Comparison of ENCODE assay signal across 9 cellular contexts in the genomic region with DNA sequence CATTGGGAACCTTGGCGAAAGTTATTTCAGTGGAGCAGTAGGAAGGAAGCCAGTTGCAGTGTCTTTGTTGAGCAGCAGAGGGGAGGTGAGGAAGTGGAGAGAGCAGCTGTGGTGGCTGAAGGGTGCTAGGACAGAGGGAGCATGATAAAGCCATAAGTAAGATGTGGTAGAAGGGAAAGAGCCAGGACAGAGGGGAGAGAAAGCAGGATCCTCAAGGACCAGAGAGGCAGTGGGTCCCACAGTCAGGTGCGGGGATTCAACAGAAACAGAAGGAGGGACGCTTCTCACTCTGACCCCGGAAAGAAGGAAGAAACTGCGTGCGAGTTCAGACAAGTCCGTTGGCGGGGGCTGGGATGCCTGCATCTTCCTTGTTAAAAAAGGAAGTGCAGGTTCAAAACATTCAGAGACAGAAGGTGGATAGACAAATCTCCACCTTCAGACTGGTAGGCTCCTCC. TPM values are rescaled to one million over a fixed set of nuclear protein-coding genes. Genes with fewer than 3 reads are reported as not detected.
DNase-seq lines count a peak whose midpoint lies in the region; ATAC-seq and TF ChIP-seq lines count a peak whose summit lies in the region.
"Had no signal": no experiment of that assay in that cellular context is flagged by ENCODE, and none has a peak within 500 bp of the region (broad histone marks: within the 10 kb centered on the region; RNA-seq: fewer than 3 reads in every experiment).

CXCR2 (plus strand) TSS at position 403 of the 455 bp plus-strand sequence. CDS start 8,774 bp downstream, outside the sequence.

- H3K36me3 ChIP-seq in esophagus squamous epithelium = no peaks in the 10 kb centered on the region
- H3K36me3 ChIP-seq in osteoblast (ENCODE audit: insufficient read depth, low read length) = no peaks in the 10 kb centered on the region
- no peaks in the 10 kb centered on the region for H3K36me3 ChIP-seq in CD8-positive, alpha-beta memory T cell (ENCODE audit: insufficient read depth, low read length)

- no peak within 1 kb of the TSS for H3K4me2 ChIP-seq in osteoblast (ENCODE audit: insufficient read depth, low read length)

- TF ChIP-seq CTCF in esophagus squamous epithelium (IDR thresholded peaks at IDR 0.05) (no peak), osteoblast (IDR thresholded peaks at IDR 0.05; ENCODE audit: extremely low read depth, low read depth, low read length) (no peak)

- peaks cover 0 to 16% (median 0%) of the 10 kb centered on the region in 3 donors for H3K9me3 ChIP-seq in esophagus squamous epithelium
- H3K9me3 ChIP-seq in osteoblast (ENCODE audit: low read depth, low read length) = no peaks in the 10 kb centered on the region
- no peaks in the 10 kb centered on the region for H3K9me3 ChIP-seq in CD8-positive, alpha-beta memory T cell (ENCODE audit: low read length)

- intact Hi-C loops in activated CD4-positive, alpha-beta T cell treated with anti-CD3 and anti-CD28 coated beads, Interleukin-2, amount 10 ng/mL, durations not matched to agents 24 days and 14 days (cut with micrococcal nuclease) = no loop called here
- intact Hi-C loops in activated CD4-positive, alpha-beta T cell treated with anti-CD3 and anti-CD28 coated beads for 36 hours (cut with DNase I, micrococcal nuclease) = no loop called here
- intact Hi-C loops in esophagus squamous epithelium (cut with DNase I) = no loop called here

- H3K4me3 ChIP-seq in esophagus squamous epithelium = no peak within 1 kb of the TSS
- no peak within 1 kb of the TSS for H3K4me3 ChIP-seq in osteoblast (ENCODE audit: insufficient read depth, low read length)
- H3K4me3 ChIP-seq in CD8-positive, alpha-beta memory T cell (ENCODE audit: low read length) = no peak within 1 kb of the TSS

- H3K4me1 ChIP-seq in esophagus squamous epithelium (peaks cover 7 to 60% (median 29%) of the 10 kb centered on the region in 3 donors), osteoblast (ENCODE audit: insufficient read depth, low read length) (no peaks in the 10 kb centered on the region)
- H3K4me1 ChIP-seq in CD8-positive, alpha-beta memory T cell (ENCODE audit: insufficient read depth, low read length) = no peaks in the 10 kb centered on the region

- H3K27ac Mint-ChIP-seq in activated CD4-positive, alpha-beta T cell treated with anti-CD3 and anti-CD28 coated beads, Interleukin-2, amount 10 ng/mL, durations not matched to agents 24 days and 14 days = peak within 1 kb of the TSS; percentile 43
- no peak within 1 kb of the TSS for H3K27ac Mint-ChIP-seq in activated CD4-positive, alpha-beta T cell treated with anti-CD3 and anti-CD28 coated beads for 36 hours
- peak within 1 kb of the TSS in 1 of 8 donors; percentile 25 for H3K27ac Mint-ChIP-seq in CD8-positive, alpha-beta memory T cell
- no peak within 1 kb of the TSS for H3K27ac Mint-ChIP-seq in activated CD4-positive, alpha-beta memory T cell treated with anti-CD3 and anti-CD28 coated beads, Interleukin-2, amount 10 ng/mL, durations not matched to agents 7 days and 5 days

- peaks cover 9% of the 10 kb centered on the region for H3K27me3 Mint-ChIP-seq in activated CD4-positive, alpha-beta T cell treated with anti-CD3 and anti-CD28 coated beads, Interleukin-2, amount 10 ng/mL, durations not matched to agents 24 days and 14 days
- H3K27me3 Mint-ChIP-seq in activated CD4-positive, alpha-beta T cell treated with anti-CD3 and anti-CD28 coated beads for 36 hours = peaks cover 6% of the 10 kb centered on the region
- H3K27me3 Mint-ChIP-seq in CD8-positive, alpha-beta memory T cell = peaks cover 29 to 57% of the 10 kb centered on the region in 2 donors
- H3K27me3 Mint-ChIP-seq in activated CD4-positive, alpha-beta memory T cell treated with anti-CD3 and anti-CD28 coated beads, Interleukin-2, amount 10 ng/mL, durations not matched to agents 7 days and 5 days = peaks cover 23% of the 10 kb centered on the region

- no peaks in the 10 kb centered on the region for H3K9me3 Mint-ChIP-seq in activated CD4-positive, alpha-beta T cell treated with anti-CD3 and anti-CD28 coated beads, Interleukin-2, amount 10 ng/mL, durations not matched to agents 24 days and 14 days
- H3K9me3 Mint-ChIP-seq in activated CD4-positive, alpha-beta T cell treated with anti-CD3 and anti-CD28 coated beads for 36 hours (ENCODE audit: low read depth) = peaks cover 15% of the 10 kb centered on the region
- peaks cover 15 to 25% (median 20%) of the 10 kb centered on the region in 5 donors for H3K9me3 Mint-ChIP-seq in CD8-positive, alpha-beta memory T cell
- no peaks in the 10 kb centered on the region for H3K9me3 Mint-ChIP-seq in activated CD4-positive, alpha-beta memory T cell treated with anti-CD3 and anti-CD28 coated beads, Interleukin-2, amount 10 ng/mL, durations not matched to agents 7 days and 5 days

- H3K27ac ChIP-seq in esophagus squamous epithelium = peak within 1 kb of the TSS in 3 of 4 donors; percentile 81 to 89 (median 88)
- no peak within 1 kb of the TSS for H3K27ac ChIP-seq in osteoblast (ENCODE audit: low read depth, low read length)
- no peak within 1 kb of the TSS for H3K27ac ChIP-seq in CD8-positive, alpha-beta memory T cell (ENCODE audit: low read depth, low read length)

- 7 to 43% methylated on average over 8 of the region's 8 CpGs for WGBS in esophagus squamous epithelium, 2 donors

- peak; percentile 60 for DNase-seq in activated CD4-positive, alpha-beta T cell treated with anti-CD3 and anti-CD28 coated beads, Interleukin-2, amount 10 ng/mL, durations not matched to agents 24 days and 14 days
- no peak for DNase-seq in activated CD4-positive, alpha-beta T cell treated with anti-CD3 and anti-CD28 coated beads for 36 hours
- peak; percentile 91 for DNase-seq in NOMO-1 treated with DMSO at 0.1 percent for 48 hours (lab: John Stamatoyannopoulos, UW; ENCODE audit: unreplicated experiment)
- no peak for DNase-seq in esophagus squamous epithelium (lab: John Stamatoyannopoulos, UW)
- peak; percentile 62 for DNase-seq in osteoblast (ENCODE audit: insufficient read length, low spot score, missing footprints)
- DNase-seq in CD8-positive, alpha-beta memory T cell = no peak
- DNase-seq in activated CD4-positive, alpha-beta memory T cell treated with anti-CD3 and anti-CD28 coated beads, Interleukin-2, amount 10 ng/mL, durations not matched to agents 7 days and 5 days = no peak
- DNase-seq: stimulated activated CD4-positive, alpha-beta T cell treated with anti-CD3 and anti-CD28 coated beads, Interleukin-4, amount 100 ng/mL, for 4 hours had no signal

- CTCF ChIA-PET in activated CD4-positive, alpha-beta T cell treated with anti-CD3 and anti-CD28 coated beads for 36 hours (lab: Charles Lee) = no interaction called here
- CTCF ChIA-PET in CD8-positive, alpha-beta memory T cell (lab: Charles Lee) = no interaction called here
- CTCF ChIA-PET in activated CD4-positive, alpha-beta memory T cell treated with anti-CD3 and anti-CD28 coated beads, Interleukin-2, amount 10 ng/mL, durations not matched to agents 7 days and 5 days (lab: Charles Lee) = no interaction called here

- no peak for TF ChIP-seq POLR2A in esophagus squamous epithelium (IDR thresholded peaks at IDR 0.05)

- no peaks in the 10 kb centered on the region for H3K79me2 ChIP-seq in osteoblast (ENCODE audit: insufficient read depth, low read length)

- ATAC-seq in activated CD4-positive, alpha-beta T cell treated with anti-CD3 and anti-CD28 coated beads for 36 hours = no peak
- no peak for ATAC-seq in HG03439 (IDR thresholded peaks at IDR 0.05; ENCODE audit: unreplicated experiment)

- peaks cover 7% of the 10 kb centered on the region for H3K4me1 Mint-ChIP-seq in activated CD4-positive, alpha-beta T cell treated with anti-CD3 and anti-CD28 coated beads, Interleukin-2, amount 10 ng/mL, durations not matched to agents 24 days and 14 days
- H3K4me1 Mint-ChIP-seq in activated CD4-positive, alpha-beta T cell treated with anti-CD3 and anti-CD28 coated beads for 36 hours = peaks cover 9% of the 10 kb centered on the region
- H3K4me1 Mint-ChIP-seq in CD8-positive, alpha-beta memory T cell = peaks cover 3 to 10% (median 4%) of the 10 kb centered on the region in 3 donors
- peaks cover 10% of the 10 kb centered on the region for H3K4me1 Mint-ChIP-seq in activated CD4-positive, alpha-beta memory T cell treated with anti-CD3 and anti-CD28 coated beads, Interleukin-2, amount 10 ng/mL, durations not matched to agents 7 days and 5 days

- no peaks in the 10 kb centered on the region for H3K36me3 Mint-ChIP-seq in activated CD4-positive, alpha-beta T cell treated with anti-CD3 and anti-CD28 coated beads, Interleukin-2, amount 10 ng/mL, durations not matched to agents 24 days and 14 days (ENCODE audit: low read depth)
- H3K36me3 Mint-ChIP-seq in activated CD4-positive, alpha-beta T cell treated with anti-CD3 and anti-CD28 coated beads for 36 hours (ENCODE audit: low read depth) = no peaks in the 10 kb centered on the region
- H3K36me3 Mint-ChIP-seq in CD8-positive, alpha-beta memory T cell = no peaks in the 10 kb centered on the region
- peaks cover 2% of the 10 kb centered on the region for H3K36me3 Mint-ChIP-seq in activated CD4-positive, alpha-beta memory T cell treated with anti-CD3 and anti-CD28 coated beads, Interleukin-2, amount 10 ng/mL, durations not matched to agents 7 days and 5 days (ENCODE audit: low read depth)

- peaks cover 0 to 6% (median 0%) of the 10 kb centered on the region in 4 donors for H3K27me3 ChIP-seq in esophagus squamous epithelium
- peaks cover 39% of the 10 kb centered on the region for H3K27me3 ChIP-seq in osteoblast (ENCODE audit: insufficient read depth, low read length)
- peaks cover 3% of the 10 kb centered on the region for H3K27me3 ChIP-seq in CD8-positive, alpha-beta memory T cell (ENCODE audit: insufficient read depth, low read length, poor library complexity, severe bottlenecking)

- no peak within 1 kb of the TSS for H2AFZ ChIP-seq in osteoblast (ENCODE audit: low read length)

- no peaks in the 10 kb centered on the region for H4K20me1 ChIP-seq in osteoblast (ENCODE audit: insufficient read depth, low read length)

- H3K4me3 Mint-ChIP-seq in activated CD4-positive, alpha-beta T cell treated with anti-CD3 and anti-CD28 coated beads, Interleukin-2, amount 10 ng/mL, durations not matched to agents 24 days and 14 days = peak within 1 kb of the TSS; percentile 63
- H3K4me3 Mint-ChIP-seq in activated CD4-positive, alpha-beta T cell treated with anti-CD3 and anti-CD28 coated beads for 36 hours = no peak within 1 kb of the TSS
- H3K4me3 Mint-ChIP-seq in CD8-positive, alpha-beta memory T cell = peak within 1 kb of the TSS in 2 of 7 donors; percentile 38 to 53
- no peak within 1 kb of the TSS for H3K4me3 Mint-ChIP-seq in activated CD4-positive, alpha-beta memory T cell treated with anti-CD3 and anti-CD28 coated beads, Interleukin-2, amount 10 ng/mL, durations not matched to agents 7 days and 5 days

- POLR2A ChIA-PET in activated CD4-positive, alpha-beta T cell treated with anti-CD3 and anti-CD28 coated beads for 36 hours (lab: Charles Lee) = no interaction called here
- POLR2A ChIA-PET in CD8-positive, alpha-beta memory T cell (lab: Charles Lee) = no interaction called here
- POLR2A ChIA-PET in activated CD4-positive, alpha-beta memory T cell treated with anti-CD3 and anti-CD28 coated beads, Interleukin-2, amount 10 ng/mL, durations not matched to agents 7 days and 5 days (lab: Charles Lee) = no interaction called here

RNA-seq across cellular contexts. Expression of gene CXCR2, which starts in this region (rescaled TPM):
- 0.07 and 0.19 TPM in 2 replicates for total RNA-seq in activated CD4-positive, alpha-beta T cell treated with anti-CD3 and anti-CD28 coated beads, Interleukin-2, amount 10 ng/mL, durations not matched to agents 24 days and 14 days
- under 1 TPM; 0.14 to 0.32 TPM for total RNA-seq in activated CD4-positive, alpha-beta T cell treated with anti-CD3 and anti-CD28 coated beads for 36 hours
- total RNA-seq in esophagus squamous epithelium = 10 to 100 TPM in 3 of 4 donors, 1 to 10 TPM in 1; 5.7 to 32.2 (median 19.1) TPM
- total RNA-seq in osteoblast = not detected in 2 replicates
- not detected for total RNA-seq in CD8-positive, alpha-beta memory T cell
- polyA plus RNA-seq in CD8-positive, alpha-beta memory T cell = 0.85 TPM
- under 1 TPM; 0.13 to 0.15 TPM for total RNA-seq in activated CD4-positive, alpha-beta memory T cell treated with anti-CD3 and anti-CD28 coated beads, Interleukin-2, amount 10 ng/mL, durations not matched to agents 7 days and 5 days

Comparison
In these comparisons a context has a peak if more than half of its experiments do, and no peak if none do; other contexts are left out.
1. Peak in DNase-seq in activated CD4-positive, alpha-beta T cell treated with anti-CD3 and anti-CD28 coated beads, Interleukin-2, amount 10 ng/mL, durations not matched to agents 24 days and 14 days; RNA of the gene not detected or under 1 TPM.
2. Peak in DNase-seq in osteoblast; RNA of the gene not detected or under 1 TPM.
3. H3K27ac ChIP-seq: peak in esophagus squamous epithelium (3 of 4); none in osteoblast (single experiment) and CD8-positive, alpha-beta memory T cell (single experiment).